ENCODE assay signal across 8 cellular contexts in genomic region chr1:24704411-24705259, GRCh38. TPM values are rescaled to one million over a fixed set of nuclear protein-coding genes. Genes with fewer than 3 reads are reported as not detected.
DNase-seq lines count a peak whose midpoint lies in the region; ATAC-seq and TF ChIP-seq lines count a peak whose summit lies in the region.

No MANE protein-coding gene starts in this region.

- ATAC-seq in GM21367 (IDR thresholded peaks at IDR 0.05; ENCODE audit: unreplicated experiment) = no peak

- H3K27me3 Mint-ChIP-seq in activated CD4-positive, alpha-beta T cell treated with anti-CD3 and anti-CD28 coated beads, Interleukin-2, amount 10 ng/mL, durations not matched to agents 7 days and 5 days = no peaks in the 10 kb centered on the region
- H3K27me3 Mint-ChIP-seq in immature natural killer cell (ENCODE audit: low read depth in 3 of 3) = peaks cover 0 to 8% (median 0%) of the 10 kb centered on the region in 3 donors

- no peaks in the 10 kb centered on the region for H3K9me3 Mint-ChIP-seq in activated CD4-positive, alpha-beta T cell treated with anti-CD3 and anti-CD28 coated beads, Interleukin-2, amount 10 ng/mL, durations not matched to agents 7 days and 5 days
- no peaks in the 10 kb centered on the region for H3K9me3 Mint-ChIP-seq in immature natural killer cell

- CTCF ChIA-PET in activated CD4-positive, alpha-beta T cell treated with anti-CD3 and anti-CD28 coated beads, Interleukin-2, amount 10 ng/mL, durations not matched to agents 7 days and 5 days (lab: Charles Lee) = interaction anchor here (0.6 kb wide), 1 partner anchor 16 kb away, joined by 4 read pairs; no protein-coding TSS in a partner anchor

- H3K4me3 Mint-ChIP-seq in activated CD4-positive, alpha-beta T cell treated with anti-CD3 and anti-CD28 coated beads, Interleukin-2, amount 10 ng/mL, durations not matched to agents 7 days and 5 days = no peak overlapping the region
- H3K4me3 Mint-ChIP-seq in immature natural killer cell = peak overlapping the region in 4 of 5 donors; percentile 10 to 66 (median 36)

- no peaks in the 10 kb centered on the region for H3K36me3 Mint-ChIP-seq in activated CD4-positive, alpha-beta T cell treated with anti-CD3 and anti-CD28 coated beads, Interleukin-2, amount 10 ng/mL, durations not matched to agents 7 days and 5 days (ENCODE audit: low read depth)
- H3K36me3 Mint-ChIP-seq in immature natural killer cell = no peaks in the 10 kb centered on the region

- H3K27ac ChIP-seq in VCaP = peak overlapping the region; percentile 97
- H3K27ac ChIP-seq in temporal lobe (ENCODE audit: low read depth, low read length) = peak overlapping the region; percentile 79

- TF ChIP-seq CTCF in VCaP (conservative IDR thresholded peaks at IDR 0.05) = no peak

- POLR2A ChIA-PET in activated CD4-positive, alpha-beta T cell treated with anti-CD3 and anti-CD28 coated beads, Interleukin-2, amount 10 ng/mL, durations not matched to agents 7 days and 5 days (lab: Charles Lee) = interaction anchor here (0.6 kb wide), 1 partner anchor 762 kb away, joined by 3 read pairs; no protein-coding TSS in a partner anchor

- no peak for DNase-seq in activated CD4-positive, alpha-beta T cell treated with anti-CD3 and anti-CD28 coated beads, Interleukin-2, amount 10 ng/mL, durations not matched to agents 7 days and 5 days
- no peak for DNase-seq in activated CD4-positive, alpha-beta T cell treated with anti-CD3 and anti-CD28 coated beads, Interleukin-2, amount 50 U/mL, for 1 hour
- no peak for DNase-seq in immature natural killer cell
- DNase-seq in stimulated activated CD4-positive, alpha-beta T cell treated with anti-CD3 and anti-CD28 coated beads, Interleukin-2, amount 100 ng/mL, for 48 hours = no peak
- DNase-seq in HT-29 (ENCODE audit: low spot score) = no peak

- H3K27ac Mint-ChIP-seq in activated CD4-positive, alpha-beta T cell treated with anti-CD3 and anti-CD28 coated beads, Interleukin-2, amount 10 ng/mL, durations not matched to agents 7 days and 5 days = peak overlapping the region; percentile 75
- H3K27ac Mint-ChIP-seq in immature natural killer cell = no peak overlapping the region

- H3K4me1 Mint-ChIP-seq in activated CD4-positive, alpha-beta T cell treated with anti-CD3 and anti-CD28 coated beads, Interleukin-2, amount 10 ng/mL, durations not matched to agents 7 days and 5 days = peaks cover 20% of the 10 kb centered on the region
- peaks cover 19% of the 10 kb centered on the region in 2 donors for H3K4me1 Mint-ChIP-seq in immature natural killer cell

RNA-seq across cellular contexts. Expression of gene CLIC4, which starts 40.6 kb away (rescaled TPM):
- total RNA-seq in activated CD4-positive, alpha-beta T cell treated with anti-CD3 and anti-CD28 coated beads, Interleukin-2, amount 10 ng/mL, durations not matched to agents 7 days and 5 days = 10 to 100 TPM; 14.2 to 15.5 TPM
- polyA plus RNA-seq in immature natural killer cell = 1 to 10 TPM in 2 of 3 donors, under 1 TPM in 1; 0.81 to 1.6 (median 1.3) TPM
- 85.6 TPM for total RNA-seq in temporal lobe
- total RNA-seq in HT-29 (2014; rRNA removed; shearing (Covaris generic)) = 22.5 and 22.6 TPM in 2 replicates
